ENCODE assay signal across 1 cellular context in genomic region chr19:46606681-46607440, GRCh38.
TF ChIP-seq lines count a peak whose summit lies in the region.

No MANE protein-coding gene starts in this region.

TF ChIP-seq in HepG2, 621 proteins besides CTCF, POLR2A, EP300 and RAD21:
- TF ChIP-seq NFIB (CRISPR knock-in tag; IDR thresholded peaks at IDR 0.05; ENCODE audit: borderline replicate concordance) (no peak), CSRNP1 (CRISPR knock-in tag; IDR thresholded peaks at IDR 0.05) (no peak), CEBPB (IDR thresholded peaks at IDR 0.05; ENCODE audit: borderline replicate concordance, low read depth, low read length) (0 out of 2 replicates have a peak, but pooled peaks have one; percentile 6)
